24 cellular contexts compared by ENCODE assay signal in the genomic region with DNA sequence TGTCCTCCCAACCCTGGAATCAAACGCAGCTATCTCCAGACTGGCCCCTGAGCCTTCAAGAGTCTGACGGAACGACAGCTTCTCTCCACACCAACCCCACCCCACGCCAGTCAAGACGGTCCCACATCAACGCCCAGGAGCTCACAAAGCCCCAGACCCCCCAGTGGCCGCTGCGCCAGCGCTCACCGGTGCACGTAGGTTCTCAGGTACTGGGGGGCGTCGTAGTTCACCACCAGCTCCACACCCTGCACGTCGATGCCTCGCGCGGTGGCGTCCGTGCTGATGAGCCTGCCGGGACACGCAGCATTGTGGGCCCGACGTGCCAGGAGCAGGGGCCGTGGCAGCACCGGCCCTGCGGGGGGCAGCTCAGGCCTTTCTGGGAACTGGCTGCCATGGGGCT. TPM values are rescaled to one million over a fixed set of nuclear protein-coding genes. Genes with fewer than 3 reads are reported as not detected.
A peak's percentile ranks its signal among the peaks of the same experiment; 100 is the strongest.
DNase-seq lines count a peak whose midpoint lies in the region; ATAC-seq, FAIRE-seq and TF ChIP-seq lines count a peak whose summit lies in the region.
"Had no signal": no experiment of that assay in that cellular context is flagged by ENCODE, and none has a peak within 500 bp of the region (broad histone marks: within the 10 kb centered on the region; RNA-seq: fewer than 3 reads in every experiment).

No MANE protein-coding gene starts in this region.

- H4K20me1 ChIP-seq in K562 (replicated peaks; ENCODE audit: control insufficient read depth, insufficient read depth, low read length): no peaks in the 10 kb centered on the region

- H2AFZ ChIP-seq in K562 (ENCODE audit: low read depth, low read length): no peak overlapping the region
- H2AFZ ChIP-seq: GM23248 had no signal

- POLR2A ChIA-PET in activated naive CD8-positive, alpha-beta T cell treated with anti-CD3 and anti-CD28 coated beads, Interleukin-2, amount 10 ng/mL, durations not matched to agents 7 days and 5 days (lab: Charles Lee): no interaction called here
- POLR2A ChIA-PET in K562 (lab: Yijun Ruan, JAX): interaction anchor here (0.6 kb wide), 1 partner anchor 554 kb away, joined by 3 read pairs; no protein-coding TSS in a partner anchor

- H3K4me3 ChIP-seq in K562: no peak overlapping the region
- no peak overlapping the region for H3K4me3 ChIP-seq in upper lobe of right lung
- H3K4me3 ChIP-seq: A549, GM23248, Peyer's patch had no signal

- H3K4me3 Mint-ChIP-seq in activated naive CD8-positive, alpha-beta T cell treated with anti-CD3 and anti-CD28 coated beads, Interleukin-2, amount 10 ng/mL, durations not matched to agents 7 days and 5 days: no peak overlapping the region
- no peak overlapping the region for H3K4me3 Mint-ChIP-seq in activated naive CD8-positive, alpha-beta T cell treated with anti-CD3 and anti-CD28 coated beads, Interleukin-2, amount 50 U/mL, for 24 hours
- peak overlapping the region; percentile 20 for H3K4me3 Mint-ChIP-seq in mesothelial cell of epicardium
- H3K4me3 Mint-ChIP-seq: HFFc6 had no signal

- in situ Hi-C loops in K562 (cut with MboI) (no loop called here), KBM-7 (cut with MboI; ENCODE audit: low pct_unique_long_range_greater_than_20kb, low sequenced_read_pairs) (no loop called here)

- no peaks in the 10 kb centered on the region for H3K9me3 Mint-ChIP-seq in activated naive CD8-positive, alpha-beta T cell treated with anti-CD3 and anti-CD28 coated beads, Interleukin-2, amount 10 ng/mL, durations not matched to agents 7 days and 5 days
- no peaks in the 10 kb centered on the region for H3K9me3 Mint-ChIP-seq in activated naive CD8-positive, alpha-beta T cell treated with anti-CD3 and anti-CD28 coated beads, Interleukin-2, amount 50 U/mL, for 24 hours
- no peaks in the 10 kb centered on the region for H3K9me3 Mint-ChIP-seq in mesothelial cell of epicardium
- H3K9me3 Mint-ChIP-seq: HFFc6 had no signal

- WGBS in K562 (ENCODE audit: insufficient coverage, low coverage, missing lambda C conversion rate): 98% methylated on average over 27 of the region's 27 CpGs

- no peak for FAIRE-seq in K562 (lab: Jason Lieb, UNC)
- FAIRE-seq: A549, G401.6, GM12892 had no signal

- H3K9me1 ChIP-seq in K562 (ENCODE audit: control insufficient read depth, insufficient read depth, low read length): no peaks in the 10 kb centered on the region

- H3K4me1 ChIP-seq in K562 (replicated peaks in 1 of 2; ENCODE audit: control insufficient read depth in 2 of 2, insufficient read depth in 2 of 2, low read length in 2 of 2): peaks cover 6 to 33% of the 10 kb centered on the region in 2 experiments; a peak in 4 of 5 replicates
- peaks cover 11% of the 10 kb centered on the region for H3K4me1 ChIP-seq in upper lobe of right lung
- H3K4me1 ChIP-seq: Caco-2 had no signal

- H3K36me3 ChIP-seq in K562 (ENCODE audit: control insufficient read depth, insufficient read depth, low read length): peaks cover 43% of the 10 kb centered on the region; the same call in 2 of the 3 replicates
- H3K36me3 ChIP-seq in upper lobe of right lung: peaks cover 41% of the 10 kb centered on the region

- CTCF ChIA-PET in K562 (lab: Yijun Ruan, JAX; ENCODE audit: low intra/inter-chr PET ratio): no interaction called here

- peak; percentile 25 for DNase-seq in activated naive CD8-positive, alpha-beta T cell treated with anti-CD3 and anti-CD28 coated beads, Interleukin-2, amount 10 ng/mL, durations not matched to agents 7 days and 5 days
- no peak for DNase-seq in activated naive CD8-positive, alpha-beta T cell treated with anti-CD3 and anti-CD28 coated beads, Interleukin-2, amount 50 U/mL, for 24 hours
- DNase-seq in K562 (ENCODE audit: extremely low read depth in 1 of 4, low spot score in 3 of 4) (no peak), mesothelial cell of epicardium (ENCODE audit: low spot score in 2 of 2, unreplicated experiment in 2 of 2) (no peak), upper lobe of right lung (peak; percentile 45), KBM-7 (no peak), NCI-H1694 (lab: John Stamatoyannopoulos, UW) (no peak)
- DNase-seq in activated CD4-positive, alpha-beta T cell treated with anti-CD3 and anti-CD28 coated beads for 1 hour: no peak
- DNase-seq: Caco-2; CD4-positive, alpha-beta memory T cell; DMS153; GM23248; H9; HFFc6; NCI-H1105 treated with DMSO at 0.1 percent for 48 hours; NCI-H2081 treated with DMSO at 0.1 percent for 48 hours; NCI-H2171 treated with DMSO at 0.1 percent for 48 hours; NCI-H526 had no signal

- intact Hi-C loops in K562 (cut with micrococcal nuclease): no loop called here
- intact Hi-C loops in upper lobe of right lung (cut with DNase I): no loop called here

- no peak overlapping the region for H3K9ac ChIP-seq in K562 (ENCODE audit: insufficient read depth in 1 of 2, low read depth in 2 of 2, low read length in 2 of 2)
- H3K9ac ChIP-seq: GM23248, KMS-11 had no signal

- H3K4me1 Mint-ChIP-seq in activated naive CD8-positive, alpha-beta T cell treated with anti-CD3 and anti-CD28 coated beads, Interleukin-2, amount 10 ng/mL, durations not matched to agents 7 days and 5 days: peaks cover 5% of the 10 kb centered on the region
- H3K4me1 Mint-ChIP-seq in activated naive CD8-positive, alpha-beta T cell treated with anti-CD3 and anti-CD28 coated beads, Interleukin-2, amount 50 U/mL, for 24 hours: peaks cover 12% of the 10 kb centered on the region
- H3K4me1 Mint-ChIP-seq in mesothelial cell of epicardium: peaks cover 7% of the 10 kb centered on the region

- H3K36me3 Mint-ChIP-seq in activated naive CD8-positive, alpha-beta T cell treated with anti-CD3 and anti-CD28 coated beads, Interleukin-2, amount 10 ng/mL, durations not matched to agents 7 days and 5 days: peaks cover 4% of the 10 kb centered on the region
- peaks cover 15% of the 10 kb centered on the region for H3K36me3 Mint-ChIP-seq in activated naive CD8-positive, alpha-beta T cell treated with anti-CD3 and anti-CD28 coated beads, Interleukin-2, amount 50 U/mL, for 24 hours (ENCODE audit: low read depth)
- H3K36me3 Mint-ChIP-seq in mesothelial cell of epicardium: peaks cover 12% of the 10 kb centered on the region

- H3K27me3 ChIP-seq in K562 (ENCODE audit: control insufficient read depth in 2 of 2, insufficient read depth in 2 of 2, low read length in 2 of 2): no peaks in the 10 kb centered on the region
- no peaks in the 10 kb centered on the region for H3K27me3 ChIP-seq in upper lobe of right lung
- H3K27me3 ChIP-seq: Peyer's patch had no signal

- TF ChIP-seq CTCF in K562 (IDR thresholded peaks at IDR 0.05 in 2 of 3, conservative IDR thresholded peaks at IDR 0.05 in 1 of 3; ENCODE audit: insufficient read depth in 2 of 3, low read depth in 1 of 3, low read length in 3 of 3) (no peak), mesothelial cell of epicardium (IDR thresholded peaks at IDR 0.05; ENCODE audit: unreplicated experiment) (no peak), upper lobe of right lung (IDR thresholded peaks at IDR 0.05) (no peak)

- no peaks in the 10 kb centered on the region for H3K27me3 Mint-ChIP-seq in activated naive CD8-positive, alpha-beta T cell treated with anti-CD3 and anti-CD28 coated beads, Interleukin-2, amount 10 ng/mL, durations not matched to agents 7 days and 5 days
- peaks cover 2% of the 10 kb centered on the region for H3K27me3 Mint-ChIP-seq in activated naive CD8-positive, alpha-beta T cell treated with anti-CD3 and anti-CD28 coated beads, Interleukin-2, amount 50 U/mL, for 24 hours
- H3K27me3 Mint-ChIP-seq in mesothelial cell of epicardium (ENCODE audit: low read depth): peaks cover 2% of the 10 kb centered on the region

- H3K9me3 ChIP-seq in K562 (replicated peaks; ENCODE audit: control insufficient read depth, insufficient read depth, low read depth, low read length) (no peaks in the 10 kb centered on the region), upper lobe of right lung (no peaks in the 10 kb centered on the region)
- H3K9me3 ChIP-seq: A549, Caco-2, Peyer's patch had no signal

- H3K27ac Mint-ChIP-seq in activated naive CD8-positive, alpha-beta T cell treated with anti-CD3 and anti-CD28 coated beads, Interleukin-2, amount 10 ng/mL, durations not matched to agents 7 days and 5 days: no peak overlapping the region
- no peak overlapping the region for H3K27ac Mint-ChIP-seq in activated naive CD8-positive, alpha-beta T cell treated with anti-CD3 and anti-CD28 coated beads, Interleukin-2, amount 50 U/mL, for 24 hours
- H3K27ac Mint-ChIP-seq in mesothelial cell of epicardium: no peak overlapping the region
- H3K27ac Mint-ChIP-seq: CD4-positive, alpha-beta memory T cell; H9; HFFc6 had no signal

- no peak for TF ChIP-seq RAD21 in K562 (CRISPR knock-in tag; conservative IDR thresholded peaks at IDR 0.05 in 1 of 2, IDR thresholded peaks at IDR 0.05 in 1 of 2)

- no peak for TF ChIP-seq EP300 in K562 (IDR thresholded peaks at IDR 0.05; ENCODE audit: low read length)

- no peak overlapping the region for H3K27ac ChIP-seq in K562 (ENCODE audit: extremely low read depth, low read depth, low read length)
- H3K27ac ChIP-seq in upper lobe of right lung: no peak overlapping the region
- H3K27ac ChIP-seq: A549, GM23248, HL-60, KMS-11, Peyer's patch had no signal

- BruUV-seq in K562 (replicated peaks; lab: Mats Ljungman, UMichigan): no TSS peak

- no peak overlapping the region for H3K4me2 ChIP-seq in K562 (ENCODE audit: insufficient read depth, low read length)
- H3K4me2 ChIP-seq: A549, KMS-11 had no signal

- no peak for ATAC-seq in activated naive CD8-positive, alpha-beta T cell treated with anti-CD3 and anti-CD28 coated beads, Interleukin-2, amount 10 ng/mL, durations not matched to agents 7 days and 5 days (ENCODE audit: low read depth)
- ATAC-seq in activated naive CD8-positive, alpha-beta T cell treated with anti-CD3 and anti-CD28 coated beads, Interleukin-2, amount 50 U/mL, for 24 hours: no peak
- ATAC-seq in K562 (no peak), upper lobe of right lung (no peak)
- ATAC-seq: A549 had no signal

- no peak for TF ChIP-seq POLR2A in K562 (conservative IDR thresholded peaks at IDR 0.05)

- H3K79me2 ChIP-seq in K562 (ENCODE audit: control insufficient read depth, insufficient read depth, low read length): peaks cover 31% of the 10 kb centered on the region

RNA-seq across cellular contexts. Expression of a gene that starts 4.2 kb away (rescaled TPM):
- total RNA-seq in activated naive CD8-positive, alpha-beta T cell treated with anti-CD3 and anti-CD28 coated beads, Interleukin-2, amount 10 ng/mL, durations not matched to agents 7 days and 5 days: 10 to 100 TPM; 31.9 to 33.5 TPM
- total RNA-seq in K562 (2011; cell fraction: chromatin; rRNA removed; ENCODE audit: low replicate concordance): 67.8 and 193 TPM in 2 replicates
- total RNA-seq in K562 (2011; cell fraction: nucleolus; rRNA removed): 119 and 131 TPM in 2 replicates
- 73.8 and 80.7 TPM in 2 replicates for total RNA-seq in K562 (2011; cell fraction: nucleoplasm; rRNA removed)
- total RNA-seq in K562 (2014; rRNA removed): 13.1 and 17.3 TPM in 2 replicates
- 6.3 and 8.0 TPM in 2 replicates for total RNA-seq in K562 (2014; rRNA removed; fragmentation: Illumina TruSeq; extraction: Trizol)
- 12.4 TPM in 2 replicates for total RNA-seq in K562 (2015; rRNA removed; fragmentation: Illumina TruSeq; extraction: Trizol)
- 28.9 and 35.9 TPM in 2 replicates for total RNA-seq in K562 (2021)
- polyA plus RNA-seq in K562 (2011; rRNA removed): 11.5 and 16.8 TPM in 2 replicates
- 11.0 and 11.3 TPM in 2 replicates for polyA plus RNA-seq in K562 (2011; cell fraction: cytosol; rRNA removed)
- 90.6 and 110 TPM in 2 replicates for polyA plus RNA-seq in K562 (2011; cell fraction: nucleus; rRNA removed)
- 17.8 and 19.0 TPM in 2 replicates for polyA plus RNA-seq in K562 (2012)
- 15.2 and 18.7 TPM in 2 replicates for polyA plus RNA-seq in K562 (2014; fragmentation: Illumina TruSeq; extraction: Trizol)
- polyA plus RNA-seq in K562 (2014; fragmentation: Nextera tagmentation; extraction: Ambion mirVana): 1 to 10 TPM; 1.1 TPM
- 30.2 and 30.4 TPM in 2 replicates for polyA plus RNA-seq in K562 (2014; rRNA removed)
- polyA minus RNA-seq in K562 (2011; rRNA and poly(A)+ RNA removed): 3.7 and 6.8 TPM in 2 replicates
- polyA minus RNA-seq in K562 (2011; cell fraction: cytosol; rRNA and poly(A)+ RNA removed): 5.7 and 7.7 TPM in 2 replicates
- polyA minus RNA-seq in K562 (2011; cell fraction: nucleus; rRNA and poly(A)+ RNA removed): 27.7 and 30.6 TPM in 2 replicates
- 31.4 to 34.0 TPM (median 32.5 TPM) in 3 replicates for total RNA-seq in mesothelial cell of epicardium
- total RNA-seq in upper lobe of right lung: 16.2 TPM

RNA-seq across cellular contexts. Expression of a gene that starts 4.3 kb away (rescaled TPM):
- total RNA-seq in activated naive CD8-positive, alpha-beta T cell treated with anti-CD3 and anti-CD28 coated beads, Interleukin-2, amount 10 ng/mL, durations not matched to agents 7 days and 5 days: 10 to 100 TPM; 29.3 to 29.4 TPM
- 5.1 and 16.0 TPM in 2 replicates for total RNA-seq in K562 (2011; cell fraction: chromatin; rRNA removed; ENCODE audit: low replicate concordance)
- 19.2 and 20.4 TPM in 2 replicates for total RNA-seq in K562 (2011; cell fraction: nucleolus; rRNA removed)
- 6.3 and 8.9 TPM in 2 replicates for total RNA-seq in K562 (2011; cell fraction: nucleoplasm; rRNA removed)
- total RNA-seq in K562 (2014; rRNA removed) (40.4 and 57.2 TPM in 2 replicates), K562 (2014; rRNA removed; fragmentation: Illumina TruSeq; extraction: Trizol) (3.2 and 4.9 TPM in 2 replicates), K562 (2015; rRNA removed; fragmentation: Illumina TruSeq; extraction: Trizol) (20.1 and 24.6 TPM in 2 replicates), K562 (2021) (77.0 and 78.5 TPM in 2 replicates), mesothelial cell of epicardium (24.3 to 27.4 TPM (median 25.1 TPM) in 3 replicates), upper lobe of right lung (16.5 TPM)
- polyA plus RNA-seq in K562 (2011; rRNA removed) (4.4 and 8.8 TPM in 2 replicates), K562 (2014; fragmentation: Illumina TruSeq; extraction: Trizol) (20.0 and 44.9 TPM in 2 replicates), K562 (2014; fragmentation: Nextera tagmentation; extraction: Ambion mirVana) (1 to 10 TPM; 1.3 to 2.9 TPM), K562 (2014; rRNA removed) (33.7 and 35.5 TPM in 2 replicates)
- 7.3 and 22.0 TPM in 2 replicates for polyA plus RNA-seq in K562 (2011; cell fraction: cytosol; rRNA removed)
- polyA plus RNA-seq in K562 (2011; cell fraction: nucleus; rRNA removed): 16.8 and 33.7 TPM in 2 replicates
- polyA plus RNA-seq in K562 (2012): 38.5 and 46.2 TPM in 2 replicates
- 1.5 and 3.8 TPM in 2 replicates for polyA minus RNA-seq in K562 (2011; rRNA and poly(A)+ RNA removed)
- polyA minus RNA-seq in K562 (2011; cell fraction: cytosol; rRNA and poly(A)+ RNA removed): 21.0 and 22.6 TPM in 2 replicates
- polyA minus RNA-seq in K562 (2011; cell fraction: nucleus; rRNA and poly(A)+ RNA removed): 7.9 and 9.6 TPM in 2 replicates

Comparison
In these comparisons a context has a peak if more than half of its experiments do, and no peak if none do; other contexts are left out.
1. DNase-seq: peak in activated naive CD8-positive, alpha-beta T cell treated with anti-CD3 and anti-CD28 coated beads, Interleukin-2, amount 10 ng/mL, durations not matched to agents 7 days and 5 days (single experiment) and upper lobe of right lung (single experiment); none in activated naive CD8-positive, alpha-beta T cell treated with anti-CD3 and anti-CD28 coated beads, Interleukin-2, amount 50 U/mL, for 24 hours (single experiment), K562 (0 of 4), mesothelial cell of epicardium (0 of 2), activated CD4-positive, alpha-beta T cell treated with anti-CD3 and anti-CD28 coated beads for 1 hour (single experiment), KBM-7 (single experiment) and NCI-H1694 (single experiment).